ENCODE assay signal across 8 cellular contexts in the genomic region with DNA sequence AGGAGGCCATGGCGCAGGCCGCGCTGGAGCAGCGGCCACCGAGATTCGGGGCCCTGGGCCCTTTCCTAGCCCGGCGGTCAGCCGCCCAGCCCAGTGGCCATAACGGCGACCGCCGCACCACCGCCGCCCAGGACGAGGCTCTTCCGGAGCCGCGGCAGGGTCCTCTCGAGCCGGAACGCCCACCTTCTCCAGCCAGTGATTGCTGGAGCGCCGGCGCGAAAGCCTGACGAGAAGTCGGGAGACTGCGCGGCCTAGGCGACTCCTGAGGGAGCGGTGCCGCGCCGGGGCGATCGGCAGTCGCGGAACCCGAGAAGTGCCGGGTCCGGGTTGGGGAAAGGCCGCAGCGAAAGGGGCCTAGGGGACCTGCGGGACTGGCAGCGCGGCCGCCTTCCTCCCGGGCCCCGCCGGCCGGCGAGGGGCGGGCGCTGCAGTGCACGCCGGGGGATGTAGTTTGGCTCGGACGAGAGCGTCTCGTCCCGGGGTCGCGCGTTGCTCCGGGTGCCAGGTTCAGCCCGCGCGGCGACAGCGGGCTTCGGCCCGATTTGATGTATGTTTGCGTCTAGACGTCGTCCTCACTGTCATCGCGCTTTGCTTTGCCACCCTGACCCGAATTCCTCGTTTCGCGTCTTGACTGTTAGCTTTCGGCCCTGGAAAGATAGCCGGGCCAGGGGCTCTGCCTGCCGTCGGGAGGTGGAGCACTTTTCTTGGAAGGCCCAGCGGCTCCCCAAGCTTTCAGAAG. TPM values are rescaled to one million over a fixed set of nuclear protein-coding genes. Genes with fewer than 3 reads are reported as not detected.
DNase-seq lines count a peak whose midpoint lies in the region; ATAC-seq, FAIRE-seq and TF ChIP-seq lines count a peak whose summit lies in the region.

Gene VTI1B, minus strand, starts transcription at position 153 of the 739 bp plus-strand sequence. Its CDS starts 143 bp downstream, at position 10.

- intact Hi-C loops in cardiac septum (cut with DNase I), result loop anchor here (1.0 kb wide), 2 partner anchors 21 to 74 kb away; partner anchors contain the start of genes PIGH and RDH11

- H3K36me3 Mint-ChIP-seq in activated naive CD8-positive, alpha-beta T cell treated with anti-CD3 and anti-CD28 coated beads, Interleukin-2, amount 50 U/mL, for 24 hours (ENCODE audit: low read depth), result peaks cover 16% of the 10 kb centered on the region
- no peaks in the 10 kb centered on the region for H3K36me3 Mint-ChIP-seq in type B pancreatic cell

- peak; percentile 88 for TF ChIP-seq POLR2A in GM12892 (IDR thresholded peaks at IDR 0.05; ENCODE audit: low read depth, low read length)

- peak; percentile 97 for FAIRE-seq in GM12892 (lab: Jason Lieb, UNC)

- peak within 1 kb of the TSS; percentile 75 for H3K27ac Mint-ChIP-seq in activated naive CD8-positive, alpha-beta T cell treated with anti-CD3 and anti-CD28 coated beads, Interleukin-2, amount 50 U/mL, for 24 hours
- peak within 1 kb of the TSS; percentile 94 for H3K27ac Mint-ChIP-seq in type B pancreatic cell

- ATAC-seq in HG02759 (IDR thresholded peaks at IDR 0.05; ENCODE audit: unreplicated experiment), result peak; percentile 95
- peak; percentile 95 for ATAC-seq in activated naive CD8-positive, alpha-beta T cell treated with anti-CD3 and anti-CD28 coated beads, Interleukin-2, amount 50 U/mL, for 24 hours

- H3K4me1 Mint-ChIP-seq in activated naive CD8-positive, alpha-beta T cell treated with anti-CD3 and anti-CD28 coated beads, Interleukin-2, amount 50 U/mL, for 24 hours, result peaks cover 27% of the 10 kb centered on the region
- peaks cover 14% of the 10 kb centered on the region for H3K4me1 Mint-ChIP-seq in type B pancreatic cell (ENCODE audit: unreplicated experiment)

- DNase-seq in GM12892 (ENCODE audit: insufficient read length) (peak; percentile 75), NCI-H1105 treated with DMSO at 0.1 percent for 48 hours (lab: John Stamatoyannopoulos, UW) (peak; percentile 81), T follicular helper cell (ENCODE audit: low read depth) (peak; percentile 68), cardiac septum (ENCODE audit: low spot score) (peak; percentile 92), pons (ENCODE audit: low spot score) (peak; percentile 66), type B pancreatic cell (ENCODE audit: extremely low spot score, unreplicated experiment) (peak; percentile 85)
- peak; percentile 81 for DNase-seq in activated naive CD8-positive, alpha-beta T cell treated with anti-CD3 and anti-CD28 coated beads, Interleukin-2, amount 50 U/mL, for 24 hours

- no peaks in the 10 kb centered on the region for H3K27me3 Mint-ChIP-seq in activated naive CD8-positive, alpha-beta T cell treated with anti-CD3 and anti-CD28 coated beads, Interleukin-2, amount 50 U/mL, for 24 hours
- no peaks in the 10 kb centered on the region for H3K27me3 Mint-ChIP-seq in type B pancreatic cell

- H3K9me3 Mint-ChIP-seq in activated naive CD8-positive, alpha-beta T cell treated with anti-CD3 and anti-CD28 coated beads, Interleukin-2, amount 50 U/mL, for 24 hours, result no peaks in the 10 kb centered on the region
- H3K9me3 Mint-ChIP-seq in type B pancreatic cell, result no peaks in the 10 kb centered on the region

- peak within 1 kb of the TSS; percentile 91 for H3K4me3 Mint-ChIP-seq in activated naive CD8-positive, alpha-beta T cell treated with anti-CD3 and anti-CD28 coated beads, Interleukin-2, amount 50 U/mL, for 24 hours
- H3K4me3 Mint-ChIP-seq in type B pancreatic cell, result peak within 1 kb of the TSS; percentile 97

- TF ChIP-seq CTCF in type B pancreatic cell (conservative IDR thresholded peaks at IDR 0.05), result no peak

RNA-seq across cellular contexts. Expression of gene VTI1B, which starts in this region (rescaled TPM):
- polyA plus RNA-seq in GM12892 (2012; ENCODE audit: missing spikeins), result 52.8 TPM
- total RNA-seq in cardiac septum (115 TPM), type B pancreatic cell (ENCODE audit: low replicate concordance) (92.0 and 93.3 TPM in 2 replicates)

Comparison
In these comparisons a context has a peak if more than half of its experiments do, and no peak if none do; other contexts are left out.
1. Peak in every context shown above with its lines: DNase-seq and ATAC-seq.